ENCODE assay signal across 8 cellular contexts in genomic region chr9:123637940-123638634, GRCh38.
DNase-seq lines count a peak whose midpoint lies in the region; FAIRE-seq lines count a peak whose summit lies in the region.

No MANE protein-coding gene starts in this region.

- H3K27me3 ChIP-seq in endocrine pancreas (ENCODE audit: control insufficient read depth, insufficient read depth, low read length) (no peaks in the 10 kb centered on the region), stomach smooth muscle (ENCODE audit: control insufficient read depth in 1 of 2, insufficient read depth in 2 of 2, low read length in 2 of 2) (no peaks in the 10 kb centered on the region)

- no peak for FAIRE-seq in frontal cortex (lab: Jason Lieb, UNC)

- H3K9me3 ChIP-seq in endocrine pancreas (ENCODE audit: control insufficient read depth, low read length) (no peaks in the 10 kb centered on the region), stomach smooth muscle (ENCODE audit: control insufficient read depth in 2 of 2, low read length in 2 of 2) (no peaks in the 10 kb centered on the region)

- no peak overlapping the region for H3K9ac ChIP-seq in endocrine pancreas (ENCODE audit: control insufficient read depth, insufficient read depth, low read length)
- no peak overlapping the region for H3K9ac ChIP-seq in stomach smooth muscle (ENCODE audit: low read length in 2 of 2)

- H3K36me3 ChIP-seq in endocrine pancreas (ENCODE audit: control insufficient read depth, insufficient read depth, low read length) (no peaks in the 10 kb centered on the region), stomach smooth muscle (ENCODE audit: control insufficient read depth in 2 of 2, insufficient read depth in 2 of 2, low read length in 2 of 2) (no peaks in the 10 kb centered on the region)

- H3K4me3 ChIP-seq in endocrine pancreas (ENCODE audit: control insufficient read depth, insufficient read depth, low read length) (peak overlapping the region; percentile 86), stomach smooth muscle (ENCODE audit: low read length in 2 of 2) (peak overlapping the region; percentile 18 to 60)

- H3K27ac ChIP-seq in stomach smooth muscle (ENCODE audit: low read length) = no peak overlapping the region

- H3K4me1 ChIP-seq in endocrine pancreas (ENCODE audit: control insufficient read depth, insufficient read depth, low read length) = no peaks in the 10 kb centered on the region
- peaks cover 9% of the 10 kb centered on the region for H3K4me1 ChIP-seq in stomach smooth muscle (ENCODE audit: control insufficient read depth, insufficient read depth, low read length)

- DNase-seq in activated CD4-positive, alpha-beta T cell treated with anti-CD3 and anti-CD28 coated beads for 48 hours = peak; percentile 13
- DNase-seq in activated CD4-positive, alpha-beta T cell treated with anti-CD3 and anti-CD28 coated beads, Interleukin-2, amount 50 U/mL, for 4 hours = no peak
- DNase-seq in NOMO-1 treated with dmso at 0.1 percent for 144 hours (lab: John Stamatoyannopoulos, UW; ENCODE audit: unreplicated experiment) (peak; percentile 78), ecto neural progenitor cell (ENCODE audit: low spot score) (no peak), frontal cortex (ENCODE audit: low spot score in 2 of 2) (no peak), globus pallidus (ENCODE audit: low spot score) (no peak)

Comparison
In these comparisons a context has a peak if more than half of its experiments do, and no peak if none do; other contexts are left out.
1. DNase-seq: peak in activated CD4-positive, alpha-beta T cell treated with anti-CD3 and anti-CD28 coated beads for 48 hours (single experiment) and NOMO-1 treated with dmso at 0.1 percent for 144 hours (single experiment); none in activated CD4-positive, alpha-beta T cell treated with anti-CD3 and anti-CD28 coated beads, Interleukin-2, amount 50 U/mL, for 4 hours (0 of 2), ecto neural progenitor cell (single experiment), frontal cortex (0 of 2) and globus pallidus (single experiment).